ENCODE assay signal across 21 cellular contexts in the genomic region with DNA sequence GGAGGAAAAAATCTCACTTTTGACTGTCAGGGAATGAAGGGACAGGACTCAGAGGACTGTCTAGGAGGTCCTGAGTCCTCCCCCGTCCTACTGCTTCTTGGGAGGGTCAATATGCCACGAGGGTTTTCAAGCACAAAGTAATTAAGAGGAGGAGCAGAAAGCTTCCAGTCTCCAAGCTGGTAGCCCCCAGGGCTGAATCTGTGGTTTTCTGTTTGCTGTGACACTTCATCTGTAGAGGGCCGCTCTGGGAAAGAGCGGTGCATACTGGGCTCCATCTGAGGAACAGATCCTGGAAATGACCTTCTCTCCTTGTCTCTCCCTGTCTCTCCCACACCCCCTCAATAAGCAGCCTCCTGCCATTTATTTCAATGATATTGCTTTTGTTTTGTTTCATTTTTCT.
DNase-seq lines count a peak whose midpoint lies in the region; ATAC-seq, FAIRE-seq and TF ChIP-seq lines count a peak whose summit lies in the region.
"Had no signal": no experiment of that assay in that cellular context is flagged by ENCODE, and none has a peak within 500 bp of the region (broad histone marks: within the 10 kb centered on the region; RNA-seq: fewer than 3 reads in every experiment).

No MANE protein-coding gene starts in this region.

- H3K4ac ChIP-seq in mesendoderm (ENCODE audit: low read depth, low read length), result peak overlapping the region; percentile 45

- no peak overlapping the region for H3K18ac ChIP-seq in mesendoderm (ENCODE audit: low read length)

- no peak overlapping the region for H3K27ac ChIP-seq in CD4-positive, CD25-positive, alpha-beta regulatory T cell (ENCODE audit: insufficient read depth, low read length, poor library complexity, severe bottlenecking)
- H3K27ac ChIP-seq in mesendoderm (ENCODE audit: low read depth, low read length) (no peak overlapping the region), foreskin keratinocyte (no peak overlapping the region)
- H3K27ac ChIP-seq: C4-2B had no signal

- H2BK120ac ChIP-seq in mesendoderm (ENCODE audit: low read depth, low read length), result no peak overlapping the region

- DNase-seq in NCI-H187 (lab: John Stamatoyannopoulos, UW) (peak; percentile 43 to 61), NCI-H187 treated with DMSO at 0.1 percent for 48 hours (lab: John Stamatoyannopoulos, UW) (no peak), NT2/D1 (ENCODE audit: low read depth, low spot score) (no peak), mesendoderm (no peak), RCC 7860 (ENCODE audit: low spot score) (no peak), foreskin keratinocyte (no peak)
- DNase-seq in CD4-positive, CD25-positive, alpha-beta regulatory T cell, result no peak
- DNase-seq: DMS53, NCI-H1694, NCI-H2227 treated with DMSO at 0.1 percent for 48 hours, NCI-H748 treated with DMSO at 0.1 percent for 48 hours, SHP77 treated with DMSO at 0.1 percent for 48 hours had no signal

- no peak overlapping the region for H3K23ac ChIP-seq in mesendoderm (ENCODE audit: low read length)

- H2AK5ac ChIP-seq in mesendoderm (ENCODE audit: low read length), result no peak overlapping the region

- no peak overlapping the region for H2BK15ac ChIP-seq in mesendoderm (replicated peaks; ENCODE audit: low read depth)

- no peak for TF ChIP-seq CTCF in foreskin keratinocyte (conservative IDR thresholded peaks at IDR 0.05)

- H3K4me3 Mint-ChIP-seq in CD4-positive, CD25-positive, alpha-beta regulatory T cell, result no peak overlapping the region
- H3K4me3 Mint-ChIP-seq: IgD-negative memory B cell had no signal

- peak overlapping the region in 2 of 3 donors; percentile 69 to 80 for H3K27ac Mint-ChIP-seq in CD4-positive, CD25-positive, alpha-beta regulatory T cell
- H3K27ac Mint-ChIP-seq: IgD-negative memory B cell had no signal

- no peaks in the 10 kb centered on the region for H3K9me3 Mint-ChIP-seq in CD4-positive, CD25-positive, alpha-beta regulatory T cell

- no peaks in the 10 kb centered on the region for H3K36me3 Mint-ChIP-seq in CD4-positive, CD25-positive, alpha-beta regulatory T cell
- H3K36me3 Mint-ChIP-seq: IgD-negative memory B cell had no signal

- H3K4me1 ChIP-seq in CD4-positive, CD25-positive, alpha-beta regulatory T cell (ENCODE audit: control insufficient read depth, insufficient read depth, low read length, poor library complexity, severe bottlenecking), result peaks cover 25% of the 10 kb centered on the region
- H3K4me1 ChIP-seq in NT2/D1 (ENCODE audit: insufficient read depth, insufficient read length), result peaks cover 19% of the 10 kb centered on the region
- peaks cover 6% of the 10 kb centered on the region for H3K4me1 ChIP-seq in mesendoderm (ENCODE audit: control insufficient read depth, low read depth, low read length)
- H3K4me1 ChIP-seq in foreskin keratinocyte, result no peaks in the 10 kb centered on the region

- no peak overlapping the region for H3K56ac ChIP-seq in mesendoderm (ENCODE audit: low read length)

- no peak for ATAC-seq in CD4-positive, CD25-positive, alpha-beta regulatory T cell (ENCODE audit: low read depth in 2 of 2)
- ATAC-seq in GM21529 (IDR thresholded peaks at IDR 0.05; ENCODE audit: unreplicated experiment), result no peak
- ATAC-seq in foreskin keratinocyte, result no peak
- ATAC-seq: HCT116, Panc1 had no signal

- H2BK5ac ChIP-seq in mesendoderm (ENCODE audit: low read length), result no peak overlapping the region

- H3K79me1 ChIP-seq in mesendoderm (ENCODE audit: low read length), result no peaks in the 10 kb centered on the region

- WGBS in mesendoderm (ENCODE audit: extremely low coverage, insufficient coverage, low lambda C conversion rate), result no CpG with 5 or more reads among the region's 4 CpGs

- no peaks in the 10 kb centered on the region for H3K36me3 ChIP-seq in CD4-positive, CD25-positive, alpha-beta regulatory T cell (ENCODE audit: control insufficient read depth, insufficient read depth, low read length)
- H3K36me3 ChIP-seq in NT2/D1 (ENCODE audit: insufficient read depth, insufficient read length, low read length) (no peaks in the 10 kb centered on the region), mesendoderm (ENCODE audit: control insufficient read depth, insufficient read depth, low read length) (no peaks in the 10 kb centered on the region)

- H3K4me3 ChIP-seq in CD4-positive, CD25-positive, alpha-beta regulatory T cell (ENCODE audit: low read depth, low read length), result no peak overlapping the region
- H3K4me3 ChIP-seq in NT2/D1 (ENCODE audit: insufficient read length, low read depth) (no peak overlapping the region), mesendoderm (ENCODE audit: low read length) (no peak overlapping the region)

- H3K9me3 ChIP-seq in CD4-positive, CD25-positive, alpha-beta regulatory T cell (ENCODE audit: control insufficient read depth in 2 of 2, low read length in 2 of 2), result no peaks in the 10 kb centered on the region
- H3K9me3 ChIP-seq in NT2/D1 (ENCODE audit: insufficient read depth, low read length), result peaks cover 10% of the 10 kb centered on the region; the same call in 1 of the 2 replicates

- peaks cover 4 to 45% (median 22%) of the 10 kb centered on the region in 4 donors for H3K4me1 Mint-ChIP-seq in CD4-positive, CD25-positive, alpha-beta regulatory T cell

- peak overlapping the region; percentile 64 for H3K9ac ChIP-seq in NT2/D1 (ENCODE audit: insufficient read length, low read depth)
- no peak overlapping the region for H3K9ac ChIP-seq in mesendoderm (ENCODE audit: low read length)

- FAIRE-seq in RCC 7860 (lab: Jason Lieb, UNC), result no peak
- FAIRE-seq: A204.1, G401.6, GM12891, GM19239 had no signal

- no peaks in the 10 kb centered on the region for H3K27me3 ChIP-seq in CD4-positive, CD25-positive, alpha-beta regulatory T cell (ENCODE audit: control insufficient read depth, insufficient read depth, low read length)
- peaks cover 55% of the 10 kb centered on the region for H3K27me3 ChIP-seq in NT2/D1 (ENCODE audit: insufficient read depth, insufficient read length)
- H3K27me3 ChIP-seq in mesendoderm (ENCODE audit: insufficient read depth, low read length, poor library complexity), result no peaks in the 10 kb centered on the region
- no peaks in the 10 kb centered on the region for H3K27me3 ChIP-seq in foreskin keratinocyte

- H3K4me2 ChIP-seq in mesendoderm (ENCODE audit: low read length), result no peak overlapping the region

- H4K8ac ChIP-seq in mesendoderm (ENCODE audit: low read depth, low read length), result no peak overlapping the region

- H4K5ac ChIP-seq in mesendoderm (ENCODE audit: low read length), result no peak overlapping the region

- peaks cover 15% of the 10 kb centered on the region for H3K27me3 Mint-ChIP-seq in CD4-positive, CD25-positive, alpha-beta regulatory T cell

- no peaks in the 10 kb centered on the region for H3K79me2 ChIP-seq in mesendoderm (ENCODE audit: control insufficient read depth, insufficient read depth, low read length)

Comparison
In these comparisons a context has a peak if more than half of its experiments do, and no peak if none do; other contexts are left out.
1. DNase-seq: peak in NCI-H187 (2 of 2); none in NCI-H187 treated with DMSO at 0.1 percent for 48 hours (single experiment), CD4-positive, CD25-positive, alpha-beta regulatory T cell (0 of 3), NT2/D1 (single experiment), mesendoderm (single experiment), RCC 7860 (single experiment) and foreskin keratinocyte (0 of 2).